ENCODE assay signal across 20 cellular contexts in genomic region chr6:146194434-146194833, GRCh38.
"Had no signal": no experiment of that assay in that cellular context is flagged by ENCODE, and none has a peak within 500 bp of the region (broad histone marks: within the 10 kb centered on the region; RNA-seq: fewer than 3 reads in every experiment).

No MANE protein-coding gene starts in this region.

- H3K4me2 ChIP-seq: SK-N-SH had no signal

- H3K9me3 ChIP-seq: MG63, SK-N-SH had no signal

- DNase-seq: Karpas-422, KG1, MG63, NCI-H1092, NCI-H1105 treated with DMSO at 0.1 percent for 48 hours, NCI-H1417 treated with DMSO at 0.1 percent for 48 hours, NCI-H187, NCI-H2029, NCI-H2081 treated with DMSO at 0.1 percent for 48 hours, NCI-H2171, NCI-H226, NCI-H446, NCI-H510A, NCI-H524 treated with DMSO at 0.1 percent for 48 hours, NCI-H69, NCI-H774, SHP77, SK-N-SH, SW 1271 had no signal

- H3K9me2 ChIP-seq: SK-N-SH had no signal

- H3K4me3 ChIP-seq: MG63 had no signal

- H3K9ac ChIP-seq: SK-N-SH had no signal

- H3K27ac ChIP-seq: RWPE1 had no signal

- H3K36me3 ChIP-seq: MG63 had no signal
